Comparison of ENCODE assay signal across 21 cellular contexts in genomic region chr4:3251691-3252479, GRCh38. TPM values are rescaled to one million over a fixed set of nuclear protein-coding genes. Genes with fewer than 3 reads are reported as not detected.
A peak's percentile ranks its signal among the peaks of the same experiment; 100 is the strongest.
DNase-seq lines count a peak whose midpoint lies in the region; ATAC-seq, FAIRE-seq and TF ChIP-seq lines count a peak whose summit lies in the region.
"Had no signal": no experiment of that assay in that cellular context is flagged by ENCODE, and none has a peak within 500 bp of the region (broad histone marks: within the 10 kb centered on the region; RNA-seq: fewer than 3 reads in every experiment).

No MANE protein-coding gene starts in this region.

- H3K9me3 ChIP-seq in right atrium auricular region = no peaks in the 10 kb centered on the region
- H3K9me3 ChIP-seq in endodermal cell (ENCODE audit: control insufficient read depth, low read length) = no peaks in the 10 kb centered on the region
- H3K9me3 ChIP-seq: ascending aorta, suprapubic skin had no signal

- peaks cover 4% of the 10 kb centered on the region for H3K4me1 Mint-ChIP-seq in endodermal cell
- H3K4me1 Mint-ChIP-seq: CD4-positive, alpha-beta memory T cell; stimulated activated effector memory CD8-positive, alpha-beta T cell treated with anti-CD3 and anti-CD28 coated beads, Interleukin-12 subunit alpha, Interleukin-12 subunit beta, amount 100 ng/mL, for 72 hours had no signal

- H3K27ac Mint-ChIP-seq in endodermal cell = no peak overlapping the region
- H3K27ac Mint-ChIP-seq: CD4-positive, alpha-beta memory T cell; neural progenitor cell; stimulated activated effector memory CD8-positive, alpha-beta T cell treated with anti-CD3 and anti-CD28 coated beads, Interleukin-12 subunit alpha, Interleukin-12 subunit beta, amount 100 ng/mL, for 72 hours had no signal

- H3K36me3 Mint-ChIP-seq in endodermal cell (ENCODE audit: low read depth) = no peaks in the 10 kb centered on the region
- H3K36me3 Mint-ChIP-seq: neural progenitor cell; stimulated activated effector memory CD8-positive, alpha-beta T cell treated with anti-CD3 and anti-CD28 coated beads, Interleukin-12 subunit alpha, Interleukin-12 subunit beta, amount 100 ng/mL, for 72 hours had no signal

- no peak for FAIRE-seq in frontal cortex (lab: Jason Lieb, UNC)
- FAIRE-seq: G401.6, GM19239 had no signal

- intact Hi-C loops in Right ventricle myocardium inferior (cut with DNase I) = no loop called here

- no peak overlapping the region for H3K4me3 Mint-ChIP-seq in endodermal cell
- H3K4me3 Mint-ChIP-seq: CD4-positive, alpha-beta memory T cell; neural progenitor cell; stimulated activated effector memory CD8-positive, alpha-beta T cell treated with anti-CD3 and anti-CD28 coated beads, Interleukin-12 subunit alpha, Interleukin-12 subunit beta, amount 100 ng/mL, for 72 hours had no signal

- H3K9ac ChIP-seq in endodermal cell (ENCODE audit: extremely low read depth, low read length, poor library complexity, severe bottlenecking) = no peak overlapping the region
- H3K9ac ChIP-seq: neural progenitor cell had no signal

- H3K27me3 Mint-ChIP-seq in endodermal cell (ENCODE audit: insufficient read depth) = no peaks in the 10 kb centered on the region
- H3K27me3 Mint-ChIP-seq: CD4-positive, alpha-beta memory T cell had no signal

- TF ChIP-seq CTCF in right atrium auricular region (IDR thresholded peaks at IDR 0.05) = no peak
- TF ChIP-seq CTCF in endodermal cell (conservative IDR thresholded peaks at IDR 0.05) = no peak
- no peak for TF ChIP-seq CTCF in foreskin fibroblast (IDR thresholded peaks at IDR 0.05; ENCODE audit: low read depth, low read length)

- DNase-seq in Right ventricle myocardium inferior (ENCODE audit: missing footprints) = peak; percentile 53
- no peak for DNase-seq in right atrium auricular region (ENCODE audit: low spot score)
- peak; percentile 34 for DNase-seq in endodermal cell
- DNase-seq in mesenteric fat pad (ENCODE audit: low spot score) = peak; percentile 76
- DNase-seq in foreskin fibroblast = no peak
- no peak for DNase-seq in NK-92 (lab: John Stamatoyannopoulos, UW; ENCODE audit: unreplicated experiment)
- DNase-seq in frontal cortex (ENCODE audit: low spot score in 2 of 2) = no peak
- DNase-seq in cerebellum (ENCODE audit: low spot score) = no peak
- DNase-seq: activated CD4-positive, alpha-beta T cell treated with anti-CD3 and anti-CD28 coated beads for 4 hours; CD4-positive, alpha-beta memory T cell; erythroblast; foreskin melanocyte; IMR-90; NCI-H524 treated with DMSO at 0.1 percent for 48 hours had no signal

- H3K4me1 ChIP-seq in right atrium auricular region = no peaks in the 10 kb centered on the region
- H3K4me1 ChIP-seq in endodermal cell (ENCODE audit: control insufficient read depth, insufficient read depth, low read length) = no peaks in the 10 kb centered on the region
- H3K4me1 ChIP-seq: ascending aorta, neural progenitor cell, suprapubic skin had no signal

- H3K27me3 ChIP-seq in right atrium auricular region (no peaks in the 10 kb centered on the region), endodermal cell (ENCODE audit: control insufficient read depth, insufficient read depth, low read length, poor library complexity, severe bottlenecking) (no peaks in the 10 kb centered on the region)
- H3K27me3 ChIP-seq: ascending aorta, neural progenitor cell, suprapubic skin had no signal

- no peaks in the 10 kb centered on the region for H3K9me3 Mint-ChIP-seq in endodermal cell
- H3K9me3 Mint-ChIP-seq: CD4-positive, alpha-beta memory T cell; neural progenitor cell; stimulated activated effector memory CD8-positive, alpha-beta T cell treated with anti-CD3 and anti-CD28 coated beads, Interleukin-12 subunit alpha, Interleukin-12 subunit beta, amount 100 ng/mL, for 72 hours had no signal

- ATAC-seq in Right ventricle myocardium inferior = no peak

- H3K27ac ChIP-seq in right atrium auricular region (no peak overlapping the region), endodermal cell (ENCODE audit: low read depth, low read length) (no peak overlapping the region)
- H3K27ac ChIP-seq: ascending aorta, neural progenitor cell, RWPE1, suprapubic skin had no signal

- H3K36me3 ChIP-seq in right atrium auricular region (no peaks in the 10 kb centered on the region), endodermal cell (ENCODE audit: control insufficient read depth, insufficient read depth, low read length) (no peaks in the 10 kb centered on the region)
- H3K36me3 ChIP-seq: neural progenitor cell, suprapubic skin had no signal

- WGBS in endodermal cell (ENCODE audit: insufficient coverage in 1 of 2, insufficient read length in 1 of 2), 2 experiments = 91 to 97% methylated on average over 6 to 11 of the region's 11 CpGs

- H3K4me3 ChIP-seq in right atrium auricular region (no peak overlapping the region), endodermal cell (ENCODE audit: low read length) (no peak overlapping the region), foreskin fibroblast (ENCODE audit: low read depth in 1 of 2, low read length in 2 of 2) (no peak overlapping the region)
- H3K4me3 ChIP-seq: ascending aorta, neural progenitor cell, suprapubic skin had no signal

RNA-seq across cellular contexts. Expression of gene MSANTD1, which starts 2.9 kb away (rescaled TPM):
- total RNA-seq in Right ventricle myocardium inferior (0.51 TPM), right atrium auricular region (not detected), endodermal cell (1 to 10 TPM in 1 of 2 donors, under 1 TPM in 1; 1.00 to 2.5 TPM), mesenteric fat pad (0.80 TPM), frontal cortex (6.5 TPM), cerebellum (3.8 TPM)
- polyA plus RNA-seq in endodermal cell (2013, experiment 1 of 2) = 0.32 TPM
- polyA plus RNA-seq in endodermal cell (2013, experiment 2 of 2) = 0.41 TPM
- total RNA-seq: ascending aorta had no signal

RNA-seq across cellular contexts. Expression of gene RGS12, which starts 40.9 kb away (rescaled TPM):
- 21.0 TPM for total RNA-seq in Right ventricle myocardium inferior
- 1 to 10 TPM; 7.0 to 9.9 TPM for total RNA-seq in right atrium auricular region
- 10 to 100 TPM; 45.2 to 48.6 TPM for total RNA-seq in endodermal cell
- 47.0 TPM for polyA plus RNA-seq in endodermal cell (2013, experiment 1 of 2)
- 44.0 TPM for polyA plus RNA-seq in endodermal cell (2013, experiment 2 of 2)
- 26.3 TPM for total RNA-seq in mesenteric fat pad
- total RNA-seq in frontal cortex = 72.2 TPM
- 87.5 TPM for total RNA-seq in cerebellum

Comparison
In these comparisons a context has a peak if more than half of its experiments do, and no peak if none do; other contexts are left out.
1. DNase-seq: peak in Right ventricle myocardium inferior (single experiment), endodermal cell (single experiment) and mesenteric fat pad (single experiment); none in right atrium auricular region (single experiment), foreskin fibroblast (0 of 2), NK-92 (single experiment), frontal cortex (0 of 2) and cerebellum (single experiment).